Comparison of ENCODE assay signal across 1 cellular context in genomic region chr16:955766-956165, GRCh38. TPM values are rescaled to one million over a fixed set of nuclear protein-coding genes. Genes with fewer than 3 reads are reported as not detected.
"Had no signal": no experiment of that assay in that cellular context is flagged by ENCODE, and none has a peak within 500 bp of the region (broad histone marks: within the 10 kb centered on the region; RNA-seq: fewer than 3 reads in every experiment).

No MANE protein-coding gene starts in this region.

RNA-seq across cellular contexts. Expression of gene SOX8, which starts 25.8 kb away (rescaled TPM):
- total RNA-seq: GM12878 had no signal
- polyA plus RNA-seq: GM12878 had no signal
